ENCODE assay signal across 1 cellular context in genomic region chr5:151591144-151591819, GRCh38.
TF ChIP-seq lines count a peak whose summit lies in the region.

FAT2 (minus strand) TSS chr5:151591331; CDS start chr5:151568931, 22,400 bp downstream.

TF ChIP-seq in H1, 55 proteins besides CTCF, POLR2A, EP300 and RAD21 (continued from another document):
- TF ChIP-seq CBX5 (IDR thresholded peaks at IDR 0.05; ENCODE audit: low read depth, low read length) (no peak), CHD2 (IDR thresholded peaks at IDR 0.05; ENCODE audit: low read length) (no peak), POU5F1 (IDR thresholded peaks at IDR 0.05; ENCODE audit: low read depth, low read length) (no peak), CTBP2 (IDR thresholded peaks at IDR 0.05; ENCODE audit: borderline replicate concordance, insufficient read depth, insufficient read length, low read length) (no peak), RXRA (IDR thresholded peaks at IDR 0.05; ENCODE audit: insufficient read depth, low read depth, low read length) (no peak), POLR2AphosphoS5 (IDR thresholded peaks at IDR 0.05; ENCODE audit: low read depth, low read length) (no peak), SIN3A (conservative IDR thresholded peaks at IDR 0.05 in 1 of 2, IDR thresholded peaks at IDR 0.05 in 1 of 2; ENCODE audit: low read depth in 1 of 2, low read length in 2 of 2) (no peak), BRCA1 (IDR thresholded peaks at IDR 0.05; ENCODE audit: low read depth, low read length) (no peak), BCL11A (IDR thresholded peaks at IDR 0.05; ENCODE audit: low read depth in 2 of 2, low read length in 2 of 2) (no peak), JUN (IDR thresholded peaks at IDR 0.05; ENCODE audit: low read depth, low read length) (no peak), BACH1 (IDR thresholded peaks at IDR 0.05; ENCODE audit: low read length) (no peak), MAFK (IDR thresholded peaks at IDR 0.05; ENCODE audit: low read depth, low read length) (no peak), SAP30 (IDR thresholded peaks at IDR 0.05; ENCODE audit: insufficient read depth, insufficient replicate concordance, low read length) (no peak), RBBP5 (IDR thresholded peaks at IDR 0.05; ENCODE audit: borderline replicate concordance, low read depth, low read length) (no peak), ATF3 (IDR thresholded peaks at IDR 0.05; ENCODE audit: insufficient read depth, low read depth, low read length) (no peak), KDM4A (IDR thresholded peaks at IDR 0.05; ENCODE audit: low read depth, low read length, severe bottlenecking) (no peak), HDAC2 (IDR thresholded peaks at IDR 0.05; ENCODE audit: borderline replicate concordance in 1 of 2, low read depth in 2 of 2, low read length in 2 of 2) (no peak)
